In the genomic region with DNA sequence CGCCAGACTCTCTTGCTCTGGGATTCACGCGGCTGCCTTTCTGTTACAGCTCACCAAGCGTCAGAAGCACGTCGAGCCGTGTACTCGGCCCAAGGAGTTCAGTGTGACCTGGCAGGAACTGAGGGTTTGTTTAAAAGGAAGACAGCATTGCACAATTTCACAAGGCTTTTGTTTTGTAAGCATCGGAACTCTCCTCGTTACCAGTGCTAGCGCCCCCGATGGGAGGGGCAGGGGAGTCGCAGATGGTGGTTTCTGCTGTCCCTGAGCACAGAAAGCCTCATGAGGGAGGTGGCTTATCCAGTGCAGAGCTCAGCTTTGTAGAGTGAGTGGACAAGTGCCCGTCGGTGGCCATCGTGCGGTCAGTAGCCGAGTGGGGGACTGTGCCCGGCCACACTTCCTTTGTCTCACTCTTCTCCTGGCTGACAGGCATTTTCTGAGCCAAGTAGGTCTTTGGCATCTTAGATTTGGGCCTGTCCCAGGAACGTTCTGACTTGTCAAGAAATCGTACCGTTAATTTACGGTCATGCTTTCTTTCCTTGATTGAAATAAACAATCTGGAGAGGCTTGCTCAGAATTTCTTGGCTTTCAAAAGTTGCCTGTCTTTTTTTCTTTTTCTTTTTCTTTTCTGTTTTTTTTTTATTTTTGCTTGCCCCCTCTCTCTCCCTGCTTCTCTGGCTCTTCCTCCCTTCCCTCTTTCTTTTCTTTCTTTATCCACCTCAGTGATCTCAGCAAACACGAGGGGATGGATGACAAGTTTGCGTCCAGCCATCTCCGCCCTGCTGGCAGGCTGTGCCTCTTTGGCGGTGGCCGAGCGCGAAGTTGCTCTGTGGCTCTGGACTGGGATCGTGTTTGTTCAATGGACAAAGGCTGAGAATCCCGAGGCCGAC, we compare ENCODE assay signal across 8 cellular contexts. TPM values are rescaled to one million over a fixed set of nuclear protein-coding genes. Genes with fewer than 3 reads are reported as not detected.
A peak's percentile ranks its signal among the peaks of the same experiment; 100 is the strongest.
DNase-seq lines count a peak whose midpoint lies in the region; ATAC-seq, FAIRE-seq and TF ChIP-seq lines count a peak whose summit lies in the region.

No MANE protein-coding gene starts in this region.

- H3K27me3 ChIP-seq in bronchial epithelial cell (ENCODE audit: control insufficient read depth, insufficient read depth, low read length) (no peaks in the 10 kb centered on the region), stomach smooth muscle (ENCODE audit: control insufficient read depth in 1 of 2, insufficient read depth in 2 of 2, low read length in 2 of 2) (no peaks in the 10 kb centered on the region)

- peak; percentile 95 for FAIRE-seq in bronchial epithelial cell (lab: Jason Lieb, UNC)

- H3K27ac ChIP-seq in stomach smooth muscle (ENCODE audit: low read length) = peak overlapping the region; percentile 95

- no peak for ATAC-seq in HG02763 (IDR thresholded peaks at IDR 0.05; ENCODE audit: unreplicated experiment)

- H3K36me3 ChIP-seq in bronchial epithelial cell (ENCODE audit: control insufficient read depth, insufficient read depth, low read length) = peaks cover 4% of the 10 kb centered on the region
- no peaks in the 10 kb centered on the region for H3K36me3 ChIP-seq in stomach smooth muscle (ENCODE audit: control insufficient read depth in 2 of 2, insufficient read depth in 2 of 2, low read length in 2 of 2)

- H3K4me3 ChIP-seq in bronchial epithelial cell (ENCODE audit: low read depth, low read length) (no peak overlapping the region), stomach smooth muscle (ENCODE audit: low read length in 2 of 2) (peak overlapping the region; percentile 41 to 64)

- H3K4me1 ChIP-seq in stomach smooth muscle (ENCODE audit: control insufficient read depth, insufficient read depth, low read length) = peaks cover 49% of the 10 kb centered on the region

- H3K9ac ChIP-seq in stomach smooth muscle (ENCODE audit: low read length in 2 of 2) = peak overlapping the region; percentile 69 to 74

- no peaks in the 10 kb centered on the region for H3K9me3 ChIP-seq in stomach smooth muscle (ENCODE audit: control insufficient read depth in 2 of 2, low read length in 2 of 2)

- DNase-seq in D341Med (ENCODE audit: low spot score) (peak; percentile 71), NAMALWA (ENCODE audit: low spot score) (peak; percentile 65), bronchial epithelial cell (ENCODE audit: low read depth) (peak; percentile 93), kidney tubule cell (ENCODE audit: low spot score) (peak; percentile 79), COR-L47 (lab: John Stamatoyannopoulos, UW) (no peak)
- no peak for DNase-seq in stimulated activated CD4-positive, alpha-beta T cell treated with anti-CD3 and anti-CD28 coated beads, Interleukin-4, amount 100 ng/mL, for 4 hours

- TF ChIP-seq CTCF in bronchial epithelial cell (IDR thresholded peaks at IDR 0.05; ENCODE audit: insufficient read depth, low read length, severe bottlenecking) = peak; percentile 73

RNA-seq across cellular contexts. Expression of gene KDM4B, which starts 7.7 kb away (rescaled TPM):
- 12.6 and 12.7 TPM in 2 replicates for total RNA-seq in bronchial epithelial cell

Comparison
In these comparisons a context has a peak if more than half of its experiments do, and no peak if none do; other contexts are left out.
1. DNase-seq: peak in D341Med (single experiment), NAMALWA (single experiment), bronchial epithelial cell (single experiment) and kidney tubule cell (single experiment); none in COR-L47 (single experiment) and stimulated activated CD4-positive, alpha-beta T cell treated with anti-CD3 and anti-CD28 coated beads, Interleukin-4, amount 100 ng/mL, for 4 hours (0 of 2).